Comparison of ENCODE assay signal across 22 cellular contexts in the genomic region with DNA sequence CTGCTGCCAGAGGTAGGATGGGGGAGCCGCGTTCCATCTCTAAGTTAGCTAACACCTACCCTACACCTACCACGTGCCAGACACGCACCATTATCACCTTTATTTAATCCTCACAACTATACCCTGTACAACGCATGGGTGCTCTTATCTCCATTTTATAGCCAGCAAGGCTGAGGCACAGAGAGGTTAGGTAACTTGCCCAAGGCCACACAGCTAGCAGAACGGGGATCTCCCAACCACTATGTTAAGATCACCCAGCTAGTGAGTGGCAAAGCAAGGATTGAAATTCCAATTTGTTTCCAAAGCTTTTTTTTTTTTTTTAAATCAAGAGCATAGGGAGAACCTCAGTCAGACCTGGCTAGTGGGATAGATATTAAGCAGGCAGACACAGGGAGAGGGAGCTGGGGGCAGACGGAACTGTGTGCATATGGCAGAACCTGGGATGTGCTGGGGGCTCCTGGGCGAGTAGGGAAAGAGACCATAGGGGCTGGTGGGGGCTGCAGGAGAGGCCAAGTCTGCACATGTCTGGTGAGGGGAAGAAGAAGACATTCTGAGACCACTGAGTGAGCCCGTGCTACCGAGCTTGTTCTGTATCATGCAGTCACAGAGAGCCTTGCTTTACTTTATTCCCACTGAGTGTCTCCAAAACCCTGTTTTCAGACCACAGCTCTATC.
"Had no signal": no experiment of that assay in that cellular context is flagged by ENCODE, and none has a peak within 500 bp of the region (broad histone marks: within the 10 kb centered on the region; RNA-seq: fewer than 3 reads in every experiment).

No MANE protein-coding gene starts in this region.

- H3K27ac ChIP-seq: adrenal gland, cardiac muscle cell, esophagus squamous epithelium, heart right ventricle, left lung, ovary, psoas muscle, testis had no signal

- H3K4me3 Mint-ChIP-seq: activated CD4-positive, alpha-beta T cell treated with anti-CD3 and anti-CD28 coated beads for 36 hours; activated T-helper 1 cell treated with anti-CD3 and anti-CD28 coated beads, Interleukin-12 subunit alpha, Interleukin-12 subunit beta, Interleukin-2, Interleukin-4 antibody, amounts not matched to agents 30 ng/mL and 10 ng/mL and 1 ng/mL, durations not matched to agents 14 hours and 24 hours and 36 hours; dendritic cell treated with granulocyte-macrophage colony-stimulating factor and Interleukin-4, amounts not matched to agents 40 ng/mL and 50 ng/mL, for 4 days; neural crest cell; stimulated activated effector memory CD8-positive, alpha-beta T cell treated with anti-CD3 and anti-CD28 coated beads, Interleukin-12 subunit alpha, Interleukin-12 subunit beta, amount 100 ng/mL, for 72 hours had no signal

- H3K27ac Mint-ChIP-seq: activated CD4-positive, alpha-beta T cell treated with anti-CD3 and anti-CD28 coated beads for 36 hours; activated naive CD4-positive, alpha-beta T cell treated with anti-CD3 and anti-CD28 coated beads, Interleukin-2, amount 50 U/mL, for 72 hours; activated T-helper 1 cell treated with anti-CD3 and anti-CD28 coated beads, Interleukin-12 subunit alpha, Interleukin-12 subunit beta, Interleukin-2, Interleukin-4 antibody, amounts not matched to agents 30 ng/mL and 10 ng/mL and 1 ng/mL, durations not matched to agents 14 hours and 24 hours and 36 hours; dendritic cell treated with granulocyte-macrophage colony-stimulating factor and Interleukin-4, amounts not matched to agents 40 ng/mL and 50 ng/mL, for 4 days; stimulated activated effector memory CD8-positive, alpha-beta T cell treated with anti-CD3 and anti-CD28 coated beads, Interleukin-12 subunit alpha, Interleukin-12 subunit beta, amount 100 ng/mL, for 72 hours had no signal

- H3K4me3 ChIP-seq: adrenal gland, cardiac muscle cell, esophagus squamous epithelium, heart right ventricle, left lung, ovary, psoas muscle, testis had no signal

- H3K4me1 Mint-ChIP-seq: activated CD4-positive, alpha-beta T cell treated with anti-CD3 and anti-CD28 coated beads for 36 hours; stimulated activated effector memory CD8-positive, alpha-beta T cell treated with anti-CD3 and anti-CD28 coated beads, Interleukin-12 subunit alpha, Interleukin-12 subunit beta, amount 100 ng/mL, for 72 hours had no signal

- H3K27me3 ChIP-seq: adrenal gland, cardiac muscle cell, heart right ventricle, left lung, ovary, testis had no signal

- H3K36me3 Mint-ChIP-seq: activated naive CD4-positive, alpha-beta T cell treated with anti-CD3 and anti-CD28 coated beads, Interleukin-2, amount 50 U/mL, for 72 hours had no signal

- H3K4me1 ChIP-seq: adrenal gland, testis had no signal

- H3K9me3 ChIP-seq: adrenal gland, heart right ventricle, left lung, ovary, psoas muscle, testis had no signal

- ATAC-seq: activated CD4-positive, alpha-beta T cell treated with anti-CD3 and anti-CD28 coated beads for 36 hours; activated naive CD4-positive, alpha-beta T cell treated with anti-CD3 and anti-CD28 coated beads, Interleukin-2, amount 50 U/mL, for 72 hours; heart right ventricle; right cardiac atrium; stimulated activated effector memory CD8-positive, alpha-beta T cell treated with anti-CD3 and anti-CD28 coated beads, Interleukin-12 subunit alpha, Interleukin-12 subunit beta, amount 100 ng/mL, for 72 hours had no signal

- H3K36me3 ChIP-seq: adrenal gland, cardiac muscle cell, left lung, ovary, WERI-Rb-1 had no signal

- H3K9me3 Mint-ChIP-seq: activated naive CD4-positive, alpha-beta T cell treated with anti-CD3 and anti-CD28 coated beads, Interleukin-2, amount 50 U/mL, for 72 hours; activated T-helper 1 cell treated with anti-CD3 and anti-CD28 coated beads, Interleukin-12 subunit alpha, Interleukin-12 subunit beta, Interleukin-2, Interleukin-4 antibody, amounts not matched to agents 30 ng/mL and 10 ng/mL and 1 ng/mL, durations not matched to agents 14 hours and 24 hours and 36 hours; dendritic cell treated with granulocyte-macrophage colony-stimulating factor and Interleukin-4, amounts not matched to agents 40 ng/mL and 50 ng/mL, for 4 days; neural crest cell; stimulated activated effector memory CD8-positive, alpha-beta T cell treated with anti-CD3 and anti-CD28 coated beads, Interleukin-12 subunit alpha, Interleukin-12 subunit beta, amount 100 ng/mL, for 72 hours had no signal

- DNase-seq: activated CD4-positive, alpha-beta T cell treated with anti-CD3 and anti-CD28 coated beads for 36 hours; activated CD4-positive, alpha-beta T cell treated with anti-CD3 and anti-CD28 coated beads, Interleukin-2, amount 50 U/mL, for 48 hours; activated gamma-delta T cell treated with Interleukin-2 at 50 U/mL for 16 hours; adrenal gland; effector CD8-positive, alpha-beta T cell; esophagus squamous epithelium; heart right ventricle; left lung; ovary; psoas muscle; right cardiac atrium; small intestine; stimulated activated CD4-positive, alpha-beta T cell treated with anti-CD3 and anti-CD28 coated beads, Interleukin-4, amount 100 ng/mL, for 1 hour; T-helper 2 cell; testis had no signal
